In genomic region chr5:11306365-11306764, GRCh38 we compare ENCODE assay signal across 23 cellular contexts.
A peak's percentile ranks its signal among the peaks of the same experiment; 100 is the strongest.
DNase-seq lines count a peak whose midpoint lies in the region; ATAC-seq, FAIRE-seq and TF ChIP-seq lines count a peak whose summit lies in the region.
"Had no signal": no experiment of that assay in that cellular context is flagged by ENCODE, and none has a peak within 500 bp of the region (broad histone marks: within the 10 kb centered on the region; RNA-seq: fewer than 3 reads in every experiment).

No MANE protein-coding gene starts in this region.

- TF ChIP-seq POLR2A in HepG2 (IDR thresholded peaks at IDR 0.05; ENCODE audit: insufficient read depth in 1 of 2, low read depth in 2 of 2, low read length in 2 of 2) = no peak
- TF ChIP-seq POLR2A in right lobe of liver (IDR thresholded peaks at IDR 0.05) = no peak
- TF ChIP-seq POLR2A in K562 (conservative IDR thresholded peaks at IDR 0.05) = no peak
- TF ChIP-seq POLR2A in esophagus muscularis mucosa (IDR thresholded peaks at IDR 0.05; ENCODE audit: low read depth) = no peak

- H3K27ac ChIP-seq in HepG2 (ENCODE audit: extremely low read length, insufficient read depth, low read length) (no peak overlapping the region), right lobe of liver (no peak overlapping the region), K562 (ENCODE audit: extremely low read depth, low read depth, low read length) (no peak overlapping the region), esophagus muscularis mucosa (replicated peaks in 1 of 4) (no peak overlapping the region)
- H3K27ac ChIP-seq: A549; BLaER1 treated with 17β-estradiol and CSF1 and Interleukin-3, amounts not matched to agents 10 nM and 100 nM had no signal

- ATAC-seq in HepG2 (no peak), right lobe of liver (no peak), K562 (no peak)
- ATAC-seq: A549 had no signal

- POLR2A ChIA-PET in HepG2 (lab: Yijun Ruan, JAX) = no interaction called here
- POLR2A ChIA-PET in K562 (lab: Yijun Ruan, JAX) = no interaction called here

- H3K36me3 ChIP-seq in HepG2 (replicated peaks in 1 of 2; ENCODE audit: control insufficient read depth in 1 of 2, insufficient read depth in 2 of 2, low read length in 2 of 2) = no peaks in the 10 kb centered on the region
- H3K36me3 ChIP-seq in right lobe of liver = no peaks in the 10 kb centered on the region
- no peaks in the 10 kb centered on the region for H3K36me3 ChIP-seq in K562 (ENCODE audit: control insufficient read depth, insufficient read depth, low read length)
- H3K36me3 ChIP-seq in esophagus muscularis mucosa = no peaks in the 10 kb centered on the region
- H3K36me3 ChIP-seq: BE2C; BLaER1 treated with 17β-estradiol and CSF1 and Interleukin-3, amounts not matched to agents 10 nM and 100 nM; HAP-1 had no signal

- H3K4me3 ChIP-seq in HepG2 (replicated peaks in 1 of 3; ENCODE audit: insufficient read depth in 1 of 3, low read depth in 2 of 3, low read length in 3 of 3) = no peak overlapping the region
- no peak overlapping the region for H3K4me3 ChIP-seq in right lobe of liver
- H3K4me3 ChIP-seq in K562 = no peak overlapping the region
- no peak overlapping the region for H3K4me3 ChIP-seq in esophagus muscularis mucosa
- H3K4me3 ChIP-seq: A549; BLaER1 treated with 17β-estradiol and CSF1 and Interleukin-3, amounts not matched to agents 10 nM and 100 nM; HAP-1 had no signal

- no peak for TF ChIP-seq EP300 in HepG2 (IDR thresholded peaks at IDR 0.05; ENCODE audit: low read depth in 2 of 2, low read length in 2 of 2)
- no peak for TF ChIP-seq EP300 in HepG2 (CRISPR knock-in tag; IDR thresholded peaks at IDR 0.05; ENCODE audit: borderline replicate concordance)
- no peak for TF ChIP-seq EP300 in K562 (IDR thresholded peaks at IDR 0.05; ENCODE audit: low read length)
- TF ChIP-seq EP300 in esophagus muscularis mucosa (IDR thresholded peaks at IDR 0.05) = no peak

- TF ChIP-seq RAD21 in HepG2 (CRISPR knock-in tag; IDR thresholded peaks at IDR 0.05) = no peak
- no peak for TF ChIP-seq RAD21 in K562 (CRISPR knock-in tag; conservative IDR thresholded peaks at IDR 0.05 in 1 of 2, IDR thresholded peaks at IDR 0.05 in 1 of 2)

- H3K4me2 ChIP-seq in HepG2 (ENCODE audit: low read depth, low read length) (no peak overlapping the region), K562 (ENCODE audit: insufficient read depth, low read length) (no peak overlapping the region)
- H3K4me2 ChIP-seq: A549; BLaER1 treated with 17β-estradiol and CSF1 and Interleukin-3, amounts not matched to agents 10 nM and 100 nM had no signal

- H3K27me3 ChIP-seq in HepG2 (ENCODE audit: control insufficient read depth in 1 of 2, insufficient read depth in 2 of 2, low read length in 2 of 2) = no peaks in the 10 kb centered on the region; a peak in 1 of 5 replicates
- H3K27me3 ChIP-seq in right lobe of liver = no peaks in the 10 kb centered on the region
- no peaks in the 10 kb centered on the region for H3K27me3 ChIP-seq in K562 (ENCODE audit: control insufficient read depth in 2 of 2, insufficient read depth in 2 of 2, low read length in 2 of 2)
- no peaks in the 10 kb centered on the region for H3K27me3 ChIP-seq in esophagus muscularis mucosa
- H3K27me3 ChIP-seq: BE2C; BLaER1 treated with 17β-estradiol and CSF1 and Interleukin-3, amounts not matched to agents 10 nM and 100 nM had no signal

- FAIRE-seq in HepG2 (lab: Jason Lieb, UNC) (no peak), K562 (lab: Jason Lieb, UNC) (no peak)
- FAIRE-seq: A549, G401.6, GM12892, H54 had no signal

- H4K20me1 ChIP-seq in HepG2 (ENCODE audit: insufficient read depth, low read length) (no peaks in the 10 kb centered on the region), K562 (replicated peaks; ENCODE audit: control insufficient read depth, insufficient read depth, low read length) (no peaks in the 10 kb centered on the region)
- H4K20me1 ChIP-seq: BLaER1 treated with 17β-estradiol and CSF1 and Interleukin-3, amounts not matched to agents 10 nM and 100 nM had no signal

- 0% methylated on average over 1 of the region's 1 CpG for WGBS in HepG2 (ENCODE audit: low lambda C conversion rate)
- WGBS in right lobe of liver (ENCODE audit: insufficient coverage, low coverage, low lambda C conversion rate, missing lambda C conversion rate) = 58% methylated on average over 1 of the region's 1 CpG
- 0% methylated on average over 1 of the region's 1 CpG for WGBS in K562 (ENCODE audit: insufficient coverage, low coverage, missing lambda C conversion rate)
- WGBS in esophagus muscularis mucosa = 89% methylated on average over 1 of the region's 1 CpG

- in situ Hi-C loops in HepG2 (cut with HindIII; ENCODE audit: extremely low pct_ligation_motif_present, low pct_unique_long_range_greater_than_20kb) = no loop called here
- in situ Hi-C loops in K562 (cut with MboI) = no loop called here

- H3K9ac ChIP-seq in HepG2 (ENCODE audit: insufficient read depth, low read depth, low read length) (no peak overlapping the region), K562 (ENCODE audit: insufficient read depth in 1 of 2, low read depth in 2 of 2, low read length in 2 of 2) (no peak overlapping the region)
- H3K9ac ChIP-seq: BLaER1 treated with 17β-estradiol and CSF1 and Interleukin-3, amounts not matched to agents 10 nM and 100 nM had no signal

- DNase-seq in HepG2 (ENCODE audit: low spot score) = peak; percentile 7
- DNase-seq in right lobe of liver = no peak
- DNase-seq in K562 (ENCODE audit: extremely low read depth in 1 of 4, low spot score in 3 of 4) = no peak
- DNase-seq in esophagus muscularis mucosa (ENCODE audit: extremely low spot score) = peak; percentile 21
- no peak for DNase-seq in stimulated activated naive CD4-positive, alpha-beta T cell treated with Interleukin-2 at 50 U/mL for 16 hours (lab: John Stamatoyannopoulos, UW)
- no peak for DNase-seq in NCI-H2029 (lab: John Stamatoyannopoulos, UW)
- DNase-seq in C1 segment of cervical spinal cord (lab: John Stamatoyannopoulos, UW) = no peak
- DNase-seq: 8988T; ACHN; AML-193; BE2C; CD4-positive, alpha-beta memory T cell; DMS153; DND-41; GOT3; HFFc6 had no signal

- TF ChIP-seq CTCF in HepG2 (CRISPR knock-in tag; IDR thresholded peaks at IDR 0.05) (no peak), right lobe of liver (IDR thresholded peaks at IDR 0.05) (no peak), K562 (IDR thresholded peaks at IDR 0.05 in 2 of 3, conservative IDR thresholded peaks at IDR 0.05 in 1 of 3; ENCODE audit: insufficient read depth in 2 of 3, low read depth in 1 of 3, low read length in 3 of 3) (no peak), esophagus muscularis mucosa (IDR thresholded peaks at IDR 0.05) (no peak)

- no peaks in the 10 kb centered on the region for H3K9me3 ChIP-seq in HepG2 (ENCODE audit: low read length)
- no peaks in the 10 kb centered on the region for H3K9me3 ChIP-seq in right lobe of liver
- H3K9me3 ChIP-seq in K562 (replicated peaks; ENCODE audit: control insufficient read depth, insufficient read depth, low read depth, low read length) = no peaks in the 10 kb centered on the region
- no peaks in the 10 kb centered on the region for H3K9me3 ChIP-seq in esophagus muscularis mucosa
- H3K9me3 ChIP-seq: A549, BE2C, Caco-2, HAP-1 had no signal

- H2AFZ ChIP-seq in HepG2 (ENCODE audit: low read length) = no peak overlapping the region
- H2AFZ ChIP-seq in K562 (ENCODE audit: low read depth, low read length) = no peak overlapping the region

- CTCF ChIA-PET in HepG2 (lab: Yijun Ruan, JAX; ENCODE audit: low intra/inter-chr PET ratio, low total read pairs) = no interaction called here
- CTCF ChIA-PET in K562 (lab: Yijun Ruan, JAX; ENCODE audit: low intra/inter-chr PET ratio) = no interaction called here

- BruUV-seq in HepG2 (replicated peaks; lab: Mats Ljungman, UMichigan) (no TSS peak), K562 (replicated peaks; lab: Mats Ljungman, UMichigan) (no TSS peak)

- H3K4me1 ChIP-seq in HepG2 (ENCODE audit: insufficient read depth, low read length) (no peaks in the 10 kb centered on the region), right lobe of liver (no peaks in the 10 kb centered on the region), K562 (replicated peaks in 1 of 2; ENCODE audit: control insufficient read depth in 2 of 2, insufficient read depth in 2 of 2, low read length in 2 of 2) (no peaks in the 10 kb centered on the region), esophagus muscularis mucosa (no peaks in the 10 kb centered on the region)
- H3K4me1 ChIP-seq: A549, BE2C, HAP-1 had no signal

- H3K79me2 ChIP-seq in HepG2 (ENCODE audit: insufficient read depth, low read length) (no peaks in the 10 kb centered on the region), K562 (ENCODE audit: control insufficient read depth, insufficient read depth, low read length) (no peaks in the 10 kb centered on the region)

- intact Hi-C loops in HepG2 (cut with micrococcal nuclease; ENCODE audit: unreplicated experiment) = no loop called here
- intact Hi-C loops in right lobe of liver (cut with DNase I) = no loop called here
- intact Hi-C loops in K562 (cut with micrococcal nuclease) = no loop called here
- intact Hi-C loops in esophagus muscularis mucosa (cut with DNase I) = no loop called here

- H3K9me1 ChIP-seq in K562 (ENCODE audit: control insufficient read depth, insufficient read depth, low read length) = no peaks in the 10 kb centered on the region

TF ChIP-seq in HepG2, 621 proteins besides CTCF, POLR2A, EP300 and RAD21 (continues in another document):
- no peak for TF ChIP-seq ARID3A (IDR thresholded peaks at IDR 0.05; ENCODE audit: low read depth, low read length)

TF ChIP-seq in K562, 482 proteins besides CTCF, POLR2A, EP300 and RAD21:
- TF ChIP-seq MYNN (IDR thresholded peaks at IDR 0.05) = peak; percentile 84
- TF ChIP-seq MYNN (CRISPR knock-in tag; IDR thresholded peaks at IDR 0.05) = no peak
- no peak for TF ChIP-seq MXD1 (CRISPR knock-in tag; IDR thresholded peaks at IDR 0.05; ENCODE audit: borderline replicate concordance, poor library complexity, severe bottlenecking)
- TF ChIP-seq CBX3 (IDR thresholded peaks at IDR 0.05; ENCODE audit: borderline replicate concordance in 1 of 2, low read length in 2 of 2) = no peak
- peak; percentile 50 for TF ChIP-seq RFX1 (IDR thresholded peaks at IDR 0.05)
- TF ChIP-seq SRSF1 (IDR thresholded peaks at IDR 0.05; ENCODE audit: low read depth, low read length) = no peak

Comparison
In these comparisons a context has a peak if more than half of its experiments do, and no peak if none do; other contexts are left out.
1. DNase-seq: peak in HepG2 (single experiment) and esophagus muscularis mucosa (single experiment); none in right lobe of liver (0 of 3), K562 (0 of 4), stimulated activated naive CD4-positive, alpha-beta T cell treated with Interleukin-2 at 50 U/mL for 16 hours (single experiment), NCI-H2029 (single experiment) and C1 segment of cervical spinal cord (0 of 14).
2. Of the 241 proteins assayed by ChIP-seq in both HepG2 and K562: peak only in HepG2: none; only in K562: RFX1; in both: none; in neither: 239; mixed calls (peak in some experiments, not most) for 1.